ENCODE assay signal across 25 cellular contexts in the genomic region with DNA sequence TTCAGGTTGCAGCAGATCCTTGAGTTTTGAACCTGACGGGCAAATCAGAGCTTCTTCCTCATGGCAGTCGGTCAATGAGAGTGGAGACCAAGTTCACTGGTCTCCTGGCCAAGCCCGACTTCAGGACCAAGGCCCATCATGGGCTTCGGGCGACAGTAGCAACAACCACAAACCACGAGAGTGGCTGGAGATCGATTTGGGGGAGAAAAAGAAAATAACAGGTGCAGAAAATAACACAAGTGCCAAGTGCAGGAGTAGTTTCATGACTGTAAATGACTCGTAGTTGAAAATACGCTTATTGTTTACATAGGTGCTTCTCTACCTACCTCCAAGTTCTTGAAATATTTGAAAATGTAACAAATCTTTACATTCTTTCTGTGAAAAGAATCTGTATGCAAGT. TPM values are rescaled to one million over a fixed set of nuclear protein-coding genes. Genes with fewer than 3 reads are reported as not detected.
DNase-seq lines count a peak whose midpoint lies in the region; ATAC-seq, FAIRE-seq and TF ChIP-seq lines count a peak whose summit lies in the region.
"Had no signal": no experiment of that assay in that cellular context is flagged by ENCODE, and none has a peak within 500 bp of the region (broad histone marks: within the 10 kb centered on the region; RNA-seq: fewer than 3 reads in every experiment).

No MANE protein-coding gene starts in this region.

- ATAC-seq in HG02678 (IDR thresholded peaks at IDR 0.05; ENCODE audit: unreplicated experiment), result peak; percentile 81
- ATAC-seq: CD8-positive, alpha-beta T cell; GM23338; K562 had no signal

- TF ChIP-seq CTCF in MM.1S (IDR thresholded peaks at IDR 0.05; ENCODE audit: low read length), result no peak
- TF ChIP-seq CTCF in endothelial cell (IDR thresholded peaks at IDR 0.05; ENCODE audit: unreplicated experiment), result no peak
- TF ChIP-seq CTCF in Peyer's patch (IDR thresholded peaks at IDR 0.05), result no peak

- peaks cover 49% of the 10 kb centered on the region for H3K4me1 ChIP-seq in MM.1S (ENCODE audit: low read length)
- H3K4me1 ChIP-seq in Peyer's patch, result no peaks in the 10 kb centered on the region

- no peaks in the 10 kb centered on the region for H4K20me1 ChIP-seq in MM.1S (ENCODE audit: insufficient read depth, low read length)
- H4K20me1 ChIP-seq: BLaER1 treated with 17β-estradiol and CSF1 and Interleukin-3, amounts not matched to agents 10 nM and 100 nM had no signal

- peak overlapping the region; percentile 30; the same call in 1 of the 2 replicates for H3K9ac ChIP-seq in MM.1S (ENCODE audit: low read length)
- H3K9ac ChIP-seq: BLaER1 treated with 17β-estradiol and CSF1 and Interleukin-3, amounts not matched to agents 10 nM and 100 nM had no signal

- peaks cover 36% of the 10 kb centered on the region for H3K4me1 Mint-ChIP-seq in endothelial cell (ENCODE audit: unreplicated experiment)
- H3K4me1 Mint-ChIP-seq: B cell had no signal

- H3K9me2 ChIP-seq in MM.1S (replicated peaks; ENCODE audit: insufficient read depth, low read length), result no peaks in the 10 kb centered on the region

- peak overlapping the region; percentile 26 for H3K4me3 Mint-ChIP-seq in endothelial cell (ENCODE audit: unreplicated experiment)
- H3K4me3 Mint-ChIP-seq: B cell; CD8-positive, alpha-beta T cell; GM23338 had no signal

- no peak overlapping the region for H2AFZ ChIP-seq in MM.1S (ENCODE audit: low read length)
- H2AFZ ChIP-seq: GM23338 had no signal

- DNase-seq in GM12891 (ENCODE audit: insufficient read length, low spot score) (no peak), MM.1S (peak; percentile 86), endothelial cell (ENCODE audit: low spot score) (no peak), Peyer's patch (no peak), GDM1 (lab: John Stamatoyannopoulos, UW) (no peak), glomerular visceral epithelial cell (ENCODE audit: extremely low spot score) (no peak)
- no peak for DNase-seq in activated CD4-positive, alpha-beta T cell treated with anti-CD3 and anti-CD28 coated beads for 48 hours
- DNase-seq: CD8-positive, alpha-beta T cell; DMS 273 treated with DMSO at 0.1 percent for 48 hours; DMS53; DND-41; EL; HCEC 1CT; IMR-90 had no signal

- peaks cover 54% of the 10 kb centered on the region for H3K36me3 Mint-ChIP-seq in endothelial cell (ENCODE audit: low read depth, unreplicated experiment)
- H3K36me3 Mint-ChIP-seq: CD8-positive, alpha-beta T cell had no signal

- peaks cover 3% of the 10 kb centered on the region for H3K27me3 Mint-ChIP-seq in endothelial cell (ENCODE audit: unreplicated experiment)

- peak overlapping the region; percentile 40 for H3K4me2 ChIP-seq in MM.1S (ENCODE audit: low read depth, low read length)
- H3K4me2 ChIP-seq: BLaER1 treated with 17β-estradiol and CSF1 and Interleukin-3, amounts not matched to agents 10 nM and 100 nM; GM23338 had no signal

- H3K4me3 ChIP-seq in MM.1S (ENCODE audit: low read length) (no peak overlapping the region), Peyer's patch (no peak overlapping the region)
- H3K4me3 ChIP-seq: BLaER1 treated with 17β-estradiol and CSF1 and Interleukin-3, amounts not matched to agents 10 nM and 100 nM; GM23338; K562 had no signal

- no peaks in the 10 kb centered on the region for H3K27me3 ChIP-seq in MM.1S (replicated peaks; ENCODE audit: insufficient read depth, low read length)
- no peaks in the 10 kb centered on the region for H3K27me3 ChIP-seq in Peyer's patch
- H3K27me3 ChIP-seq: BLaER1 treated with 17β-estradiol and CSF1 and Interleukin-3, amounts not matched to agents 10 nM and 100 nM had no signal

- no peaks in the 10 kb centered on the region for H3K9me3 Mint-ChIP-seq in endothelial cell (ENCODE audit: unreplicated experiment)
- H3K9me3 Mint-ChIP-seq: CD8-positive, alpha-beta T cell; GM23338 had no signal

- FAIRE-seq in GM12891 (lab: Jason Lieb, UNC), result peak; percentile 35
- FAIRE-seq: GM12892, GM18507, GM19239, H54, HTR-8/SVneo, K562 had no signal

- H3K27ac ChIP-seq in MM.1S (ENCODE audit: low read length) (peak overlapping the region; percentile 80), Peyer's patch (no peak overlapping the region)
- H3K27ac ChIP-seq: BLaER1 treated with 17β-estradiol and CSF1 and Interleukin-3, amounts not matched to agents 10 nM and 100 nM had no signal

- H3K9me3 ChIP-seq in MM.1S (replicated peaks; ENCODE audit: insufficient read depth, low read length) (no peaks in the 10 kb centered on the region), Peyer's patch (no peaks in the 10 kb centered on the region)
- H3K9me3 ChIP-seq: BLaER1 treated with 17β-estradiol and CSF1 and Interleukin-3, amounts not matched to agents 10 nM and 100 nM had no signal

- no peak overlapping the region for H3K27ac Mint-ChIP-seq in endothelial cell (ENCODE audit: unreplicated experiment)
- H3K27ac Mint-ChIP-seq: B cell; CD8-positive, alpha-beta T cell; GM23338 had no signal

- H3F3A ChIP-seq in MM.1S (ENCODE audit: insufficient read depth, low read length), result peaks cover 29% of the 10 kb centered on the region

- peaks cover 5% of the 10 kb centered on the region; the same call in 1 of the 2 replicates for H3K79me2 ChIP-seq in MM.1S (ENCODE audit: low read length)

- TF ChIP-seq POLR2A in GM12891 (IDR thresholded peaks at IDR 0.05; ENCODE audit: low read depth, low read length) (no peak), Peyer's patch (IDR thresholded peaks at IDR 0.05) (no peak)

- H3K36me3 ChIP-seq in MM.1S (replicated peaks; ENCODE audit: insufficient read depth, low read length) (no peaks in the 10 kb centered on the region), Peyer's patch (peaks cover 0 to 26% (median 0%) of the 10 kb centered on the region in 3 donors)
- H3K36me3 ChIP-seq: BLaER1 treated with 17β-estradiol and CSF1 and Interleukin-3, amounts not matched to agents 10 nM and 100 nM had no signal

TF ChIP-seq in GM12891, 5 proteins besides CTCF, POLR2A, EP300 and RAD21:
- TF ChIP-seq POLR2AphosphoS5 (IDR thresholded peaks at IDR 0.05; ENCODE audit: low read depth, low read length), result no peak
- TF ChIP-seq POU2F2 (IDR thresholded peaks at IDR 0.05; ENCODE audit: low read depth, low read length), result no peak
- no peak for TF ChIP-seq TAF1 (IDR thresholded peaks at IDR 0.05; ENCODE audit: low read depth, low read length)
- no peak for TF ChIP-seq PAX5 (IDR thresholded peaks at IDR 0.05; ENCODE audit: insufficient read depth, low read length, severe bottlenecking)
- no peak for TF ChIP-seq SPI1 (IDR thresholded peaks at IDR 0.05; ENCODE audit: low read depth, low read length)

RNA-seq across cellular contexts. Expression of gene DCBLD1, which starts 56.1 kb away (rescaled TPM):
- polyA plus RNA-seq in GM12891 (2012; ENCODE audit: low read depth, missing spikeins), result 1.3 TPM
- total RNA-seq in endothelial cell (ENCODE audit: unreplicated experiment) (203 TPM), Peyer's patch (10 to 100 TPM; 19.8 to 35.0 (median 27.8) TPM)
- total RNA-seq: G401 had no signal
